13 cellular contexts compared by ENCODE assay signal in genomic region chr22:38148252-38148651, GRCh38. TPM values are rescaled to one million over a fixed set of nuclear protein-coding genes. Genes with fewer than 3 reads are reported as not detected.
A peak's percentile ranks its signal among the peaks of the same experiment; 100 is the strongest.
DNase-seq lines count a peak whose midpoint lies in the region; ATAC-seq and TF ChIP-seq lines count a peak whose summit lies in the region.
"Had no signal": no experiment of that assay in that cellular context is flagged by ENCODE, and none has a peak within 500 bp of the region (broad histone marks: within the 10 kb centered on the region; RNA-seq: fewer than 3 reads in every experiment).

No MANE protein-coding gene starts in this region.

- no peaks in the 10 kb centered on the region for H3K27me3 Mint-ChIP-seq in type B pancreatic cell
- H3K27me3 Mint-ChIP-seq: activated T-cell treated with anti-CD3 and anti-CD28 coated beads, Interleukin-2, amount 50 U/mL, for 24 hours had no signal

- no peak for ATAC-seq in HG02870 (IDR thresholded peaks at IDR 0.05; ENCODE audit: unreplicated experiment)

- no peak overlapping the region for H3K4me3 Mint-ChIP-seq in type B pancreatic cell
- H3K4me3 Mint-ChIP-seq: activated T-cell treated with anti-CD3 and anti-CD28 coated beads, Interleukin-2, amount 50 U/mL, for 24 hours had no signal

- 71 to 74% methylated on average over 4 to 5 of the region's 5 CpGs for WGBS in esophagus squamous epithelium, 2 donors

- no peak for TF ChIP-seq POLR2A in esophagus squamous epithelium (IDR thresholded peaks at IDR 0.05)

- no peak overlapping the region for H3K4me3 ChIP-seq in adipocyte (ENCODE audit: low read length)
- no peak overlapping the region for H3K4me3 ChIP-seq in esophagus squamous epithelium
- H3K4me3 ChIP-seq: cardiac muscle cell, esophagus muscularis mucosa, left lung, MG63 had no signal

- H3K27ac ChIP-seq in esophagus squamous epithelium: no peak overlapping the region
- H3K27ac ChIP-seq: cardiac muscle cell, esophagus muscularis mucosa had no signal

- no peak overlapping the region for H3K9ac ChIP-seq in adipocyte (ENCODE audit: low read length)

- no peaks in the 10 kb centered on the region for H3K9me3 Mint-ChIP-seq in type B pancreatic cell
- H3K9me3 Mint-ChIP-seq: activated T-cell treated with anti-CD3 and anti-CD28 coated beads, Interleukin-2, amount 50 U/mL, for 24 hours had no signal

- H3K4me1 Mint-ChIP-seq in type B pancreatic cell (ENCODE audit: unreplicated experiment): peaks cover 16% of the 10 kb centered on the region

- no peak overlapping the region for H3K27ac Mint-ChIP-seq in type B pancreatic cell
- H3K27ac Mint-ChIP-seq: activated T-cell treated with anti-CD3 and anti-CD28 coated beads, Interleukin-2, amount 50 U/mL, for 24 hours had no signal

- peak; percentile 34 for DNase-seq in AG08395 (ENCODE audit: low spot score)
- peak; percentile 82 for DNase-seq in H4 (ENCODE audit: low spot score)
- DNase-seq in adipocyte (ENCODE audit: low read depth): peak; percentile 21
- peak; percentile 61 for DNase-seq in glomerular visceral epithelial cell (ENCODE audit: extremely low spot score)
- DNase-seq in type B pancreatic cell (ENCODE audit: extremely low spot score, unreplicated experiment): no peak
- no peak for DNase-seq in NCI-H524 treated with DMSO at 0.1 percent for 48 hours (lab: John Stamatoyannopoulos, UW)
- DNase-seq in esophagus squamous epithelium (lab: John Stamatoyannopoulos, UW): no peak
- DNase-seq: activated T-cell treated with anti-CD3 and anti-CD28 coated beads, Interleukin-2, amount 50 U/mL, for 24 hours; left lung; MG63 had no signal

- peaks cover 8% of the 10 kb centered on the region for H3K36me3 Mint-ChIP-seq in type B pancreatic cell

- H3K27me3 ChIP-seq in adipocyte (replicated peaks; ENCODE audit: control insufficient read depth, insufficient read depth, low read length) (no peaks in the 10 kb centered on the region), esophagus squamous epithelium (no peaks in the 10 kb centered on the region)
- H3K27me3 ChIP-seq: cardiac muscle cell, esophagus muscularis mucosa, left lung, MG63 had no signal

- intact Hi-C loops in esophagus squamous epithelium (cut with DNase I): no loop called here

- no peaks in the 10 kb centered on the region for H3K4me1 ChIP-seq in adipocyte (ENCODE audit: control insufficient read depth, insufficient read depth, low read length)
- H3K4me1 ChIP-seq in esophagus squamous epithelium: peaks cover 0 to 14% (median 0%) of the 10 kb centered on the region in 3 donors
- H3K4me1 ChIP-seq: esophagus muscularis mucosa had no signal

- peaks cover 3% of the 10 kb centered on the region for H3K36me3 ChIP-seq in adipocyte (ENCODE audit: control insufficient read depth, insufficient read depth, low read length, severe bottlenecking)
- peaks cover 0 to under 1% (median 0%) of the 10 kb centered on the region in 3 donors for H3K36me3 ChIP-seq in esophagus squamous epithelium
- H3K36me3 ChIP-seq: cardiac muscle cell, left lung, MG63 had no signal

- TF ChIP-seq CTCF in type B pancreatic cell (conservative IDR thresholded peaks at IDR 0.05) (no peak), esophagus squamous epithelium (IDR thresholded peaks at IDR 0.05) (no peak)

- H3K9me3 ChIP-seq in adipocyte (ENCODE audit: control insufficient read depth, low read length): no peaks in the 10 kb centered on the region
- no peaks in the 10 kb centered on the region for H3K9me3 ChIP-seq in esophagus squamous epithelium
- H3K9me3 ChIP-seq: esophagus muscularis mucosa, left lung, MG63 had no signal

RNA-seq across cellular contexts. Expression of gene PLA2G6, which starts 33.4 kb away (rescaled TPM):
- total RNA-seq in H4 (2014; rRNA removed; shearing (Covaris generic)): 2.5 and 12.2 TPM in 2 replicates
- total RNA-seq in type B pancreatic cell (ENCODE audit: low replicate concordance) (64.1 and 78.6 TPM in 2 replicates), esophagus squamous epithelium (10 to 100 TPM; 12.9 to 24.2 (median 14.2) TPM)

RNA-seq across cellular contexts. Expression of gene BAIAP2L2, which starts 37.8 kb away (rescaled TPM):
- total RNA-seq in H4 (2014; rRNA removed; shearing (Covaris generic)): not detected in 2 replicates
- 4.5 and 12.1 TPM in 2 replicates for total RNA-seq in type B pancreatic cell (ENCODE audit: low replicate concordance)
- total RNA-seq in esophagus squamous epithelium: 1 to 10 TPM in 3 of 4 donors, under 1 TPM in 1; 0.26 to 4.8 (median 2.8) TPM

RNA-seq across cellular contexts. Expression of gene MAFF, which starts 53.5 kb away (rescaled TPM):
- 3.9 and 7.4 TPM in 2 replicates for total RNA-seq in H4 (2014; rRNA removed; shearing (Covaris generic))
- total RNA-seq in type B pancreatic cell (ENCODE audit: low replicate concordance) (14.6 and 60.9 TPM in 2 replicates), esophagus squamous epithelium (10 to 100 TPM; 19.4 to 51.6 (median 40.5) TPM)

Comparison
In these comparisons a context has a peak if more than half of its experiments do, and no peak if none do; other contexts are left out.
1. DNase-seq: peak in AG08395 (single experiment), H4 (single experiment), adipocyte (single experiment) and glomerular visceral epithelial cell (single experiment); none in type B pancreatic cell (single experiment), NCI-H524 treated with DMSO at 0.1 percent for 48 hours (single experiment) and esophagus squamous epithelium (single experiment).